Comparison of ENCODE assay signal across 11 cellular contexts in genomic region chr17:74730491-74731346, GRCh38. TPM values are rescaled to one million over a fixed set of nuclear protein-coding genes. Genes with fewer than 3 reads are reported as not detected.
DNase-seq lines count a peak whose midpoint lies in the region; ATAC-seq, FAIRE-seq and TF ChIP-seq lines count a peak whose summit lies in the region.
"Had no signal": no experiment of that assay in that cellular context is flagged by ENCODE, and none has a peak within 500 bp of the region (broad histone marks: within the 10 kb centered on the region; RNA-seq: fewer than 3 reads in every experiment).

No MANE protein-coding gene starts in this region.

- peaks cover 6% of the 10 kb centered on the region for H3K27me3 Mint-ChIP-seq in activated T-helper 2 cell treated with anti-CD3 and anti-CD28 coated beads, Interferon-gamma antibody, Interleukin-2, Interleukin-4, amounts not matched to agents 10 μg/mL and 5 μg/mL and 100 μg/mL, durations not matched to agents 14 hours and 24 hours and 36 hours (ENCODE audit: low read depth)

- H3K27ac Mint-ChIP-seq in activated T-helper 2 cell treated with anti-CD3 and anti-CD28 coated beads, Interferon-gamma antibody, Interleukin-2, Interleukin-4, amounts not matched to agents 10 μg/mL and 5 μg/mL and 100 μg/mL, durations not matched to agents 14 hours and 24 hours and 36 hours, result no peak overlapping the region

- H3K4me3 Mint-ChIP-seq in activated T-helper 2 cell treated with anti-CD3 and anti-CD28 coated beads, Interferon-gamma antibody, Interleukin-2, Interleukin-4, amounts not matched to agents 10 μg/mL and 5 μg/mL and 100 μg/mL, durations not matched to agents 14 hours and 24 hours and 36 hours (ENCODE audit: low read depth), result no peak overlapping the region

- H3K9me3 Mint-ChIP-seq in activated T-helper 2 cell treated with anti-CD3 and anti-CD28 coated beads, Interferon-gamma antibody, Interleukin-2, Interleukin-4, amounts not matched to agents 10 μg/mL and 5 μg/mL and 100 μg/mL, durations not matched to agents 14 hours and 24 hours and 36 hours, result no peaks in the 10 kb centered on the region

- no peaks in the 10 kb centered on the region for H3K36me3 ChIP-seq in pancreas

- no peaks in the 10 kb centered on the region for H3K36me3 Mint-ChIP-seq in activated T-helper 2 cell treated with anti-CD3 and anti-CD28 coated beads, Interferon-gamma antibody, Interleukin-2, Interleukin-4, amounts not matched to agents 10 μg/mL and 5 μg/mL and 100 μg/mL, durations not matched to agents 14 hours and 24 hours and 36 hours (ENCODE audit: low read depth)

- intact Hi-C loops in activated T-helper 2 cell treated with anti-CD3 and anti-CD28 coated beads, Interferon-gamma antibody, Interleukin-2, Interleukin-4, amounts not matched to agents 10 μg/mL and 5 μg/mL and 100 μg/mL, durations not matched to agents 14 hours and 24 hours and 36 hours (cut with micrococcal nuclease), result no loop called here
- intact Hi-C loops in pancreas (cut with DNase I), result no loop called here

- H3K4me1 ChIP-seq in pancreas, result no peaks in the 10 kb centered on the region

- H3K27ac ChIP-seq in pancreas, result no peak overlapping the region

- no peak for TF ChIP-seq CTCF in pancreas (IDR thresholded peaks at IDR 0.05)

- peaks cover 9% of the 10 kb centered on the region for H3K4me1 Mint-ChIP-seq in activated T-helper 2 cell treated with anti-CD3 and anti-CD28 coated beads, Interferon-gamma antibody, Interleukin-2, Interleukin-4, amounts not matched to agents 10 μg/mL and 5 μg/mL and 100 μg/mL, durations not matched to agents 14 hours and 24 hours and 36 hours (ENCODE audit: low read depth)

- FAIRE-seq in GM12891 (lab: Jason Lieb, UNC) (peak; percentile 77), pancreas (lab: Jason Lieb, UNC) (no peak)

- H3K27me3 ChIP-seq in pancreas, result no peaks in the 10 kb centered on the region

- WGBS in pancreas, 2 donors, result 55 to 61% methylated on average over 16 of the region's 16 CpGs

- TF ChIP-seq POLR2A in GM12891 (IDR thresholded peaks at IDR 0.05; ENCODE audit: low read depth, low read length), result no peak

- no peak overlapping the region for H3K4me3 ChIP-seq in pancreas

- peak in 3 of 4 donors; percentile 53 to 76 (median 68) for ATAC-seq in pancreas
- no peak for ATAC-seq in HG03135 (IDR thresholded peaks at IDR 0.05; ENCODE audit: unreplicated experiment)
- ATAC-seq: left colon had no signal

- DNase-seq in GM12891 (ENCODE audit: insufficient read length, low spot score) (no peak), RPMI7951 (ENCODE audit: low read depth) (peak; percentile 50), pancreas (no peak), Ammon's horn (ENCODE audit: low spot score) (no peak), NCI-H2029 treated with DMSO at 0.1 percent for 48 hours (lab: John Stamatoyannopoulos, UW) (no peak)
- DNase-seq in activated T-helper 2 cell treated with anti-CD3 and anti-CD28 coated beads, Interferon-gamma antibody, Interleukin-2, Interleukin-4, amounts not matched to agents 10 μg/mL and 5 μg/mL and 100 μg/mL, durations not matched to agents 14 hours and 24 hours and 36 hours (ENCODE audit: low spot score), result peak; percentile 54
- DNase-seq: caudate nucleus, left colon had no signal

- no peaks in the 10 kb centered on the region for H3K9me3 ChIP-seq in pancreas

TF ChIP-seq in GM12891, 5 proteins besides CTCF, POLR2A, EP300 and RAD21:
- 0 out of 2 replicates have a peak, but pooled peaks have one; percentile 11 for TF ChIP-seq POU2F2 (IDR thresholded peaks at IDR 0.05; ENCODE audit: low read depth, low read length)
- TF ChIP-seq POLR2AphosphoS5 (IDR thresholded peaks at IDR 0.05; ENCODE audit: low read depth, low read length), result no peak
- TF ChIP-seq PAX5 (IDR thresholded peaks at IDR 0.05; ENCODE audit: insufficient read depth, low read length, severe bottlenecking), result no peak

RNA-seq across cellular contexts. Expression of gene RAB37, which starts 6.3 kb away (rescaled TPM):
- 8.5 TPM for polyA plus RNA-seq in GM12891 (2012; ENCODE audit: low read depth, missing spikeins)
- not detected in 2 replicates for total RNA-seq in RPMI7951 (2014; rRNA removed; shearing (Covaris generic))
- total RNA-seq in activated T-helper 2 cell treated with anti-CD3 and anti-CD28 coated beads, Interferon-gamma antibody, Interleukin-2, Interleukin-4, amounts not matched to agents 10 μg/mL and 5 μg/mL and 100 μg/mL, durations not matched to agents 14 hours and 24 hours and 36 hours, result 9.7 and 12.1 TPM in 2 replicates
- 1 to 10 TPM in 3 of 6 donors, under 1 TPM in 3; 0.79 to 1.8 (median 1.2) TPM for total RNA-seq in pancreas
- polyA plus RNA-seq in pancreas, result 1 to 10 TPM; 1.3 to 3.1 TPM
- total RNA-seq: H4 had no signal

RNA-seq across cellular contexts. Expression of gene NHERF1, which starts 17.7 kb away (rescaled TPM):
- polyA plus RNA-seq in GM12891 (2012; ENCODE audit: low read depth, missing spikeins), result 19.1 TPM
- 15.0 TPM in 2 replicates for total RNA-seq in RPMI7951 (2014; rRNA removed; shearing (Covaris generic))
- total RNA-seq in activated T-helper 2 cell treated with anti-CD3 and anti-CD28 coated beads, Interferon-gamma antibody, Interleukin-2, Interleukin-4, amounts not matched to agents 10 μg/mL and 5 μg/mL and 100 μg/mL, durations not matched to agents 14 hours and 24 hours and 36 hours, result 129 and 133 TPM in 2 replicates
- 10 to 100 TPM; 40.1 to 78.5 (median 55.9) TPM for total RNA-seq in pancreas
- polyA plus RNA-seq in pancreas, result 10 to 100 TPM; 48.9 to 91.9 TPM

RNA-seq across cellular contexts. Expression of gene CD300LF, which starts 18.0 kb away (rescaled TPM):
- polyA plus RNA-seq in GM12891 (2012; ENCODE audit: low read depth, missing spikeins), result not detected
- total RNA-seq in RPMI7951 (2014; rRNA removed; shearing (Covaris generic)), result not detected in 2 replicates
- not detected in 2 replicates for total RNA-seq in activated T-helper 2 cell treated with anti-CD3 and anti-CD28 coated beads, Interferon-gamma antibody, Interleukin-2, Interleukin-4, amounts not matched to agents 10 μg/mL and 5 μg/mL and 100 μg/mL, durations not matched to agents 14 hours and 24 hours and 36 hours
- 1 to 10 TPM in 1 of 6 donors, under 1 TPM in 5; 0.19 to 4.7 (median 0.26) TPM for total RNA-seq in pancreas
- polyA plus RNA-seq in pancreas, result under 1 TPM; 0.28 to 0.42 TPM
- total RNA-seq: H4, pulmonary artery endothelial cell had no signal

RNA-seq across cellular contexts. Expression of gene NAT9, which starts 45.4 kb away (rescaled TPM):
- polyA plus RNA-seq in GM12891 (2012; ENCODE audit: low read depth, missing spikeins), result 32.7 TPM
- 11.4 and 12.1 TPM in 2 replicates for total RNA-seq in RPMI7951 (2014; rRNA removed; shearing (Covaris generic))
- 55.3 TPM in 2 replicates for total RNA-seq in activated T-helper 2 cell treated with anti-CD3 and anti-CD28 coated beads, Interferon-gamma antibody, Interleukin-2, Interleukin-4, amounts not matched to agents 10 μg/mL and 5 μg/mL and 100 μg/mL, durations not matched to agents 14 hours and 24 hours and 36 hours
- total RNA-seq in pancreas, result 10 to 100 TPM; 14.4 to 27.6 (median 22.4) TPM
- 10 to 100 TPM; 38.3 to 38.5 TPM for polyA plus RNA-seq in pancreas

Comparison
In these comparisons a context has a peak if more than half of its experiments do, and no peak if none do; other contexts are left out.
1. DNase-seq: peak in RPMI7951 (single experiment) and activated T-helper 2 cell treated with anti-CD3 and anti-CD28 coated beads, Interferon-gamma antibody, Interleukin-2, Interleukin-4, amounts not matched to agents 10 μg/mL and 5 μg/mL and 100 μg/mL, durations not matched to agents 14 hours and 24 hours and 36 hours (single experiment); none in GM12891 (single experiment), pancreas (0 of 6), Ammon's horn (single experiment) and NCI-H2029 treated with DMSO at 0.1 percent for 48 hours (single experiment).